ENCODE assay signal across 1 cellular context in genomic region chr3:45003406-45003805, GRCh38.
TF ChIP-seq lines count a peak whose summit lies in the region.

No MANE protein-coding gene starts in this region.

TF ChIP-seq in WTC11, 78 proteins besides CTCF, POLR2A, EP300 and RAD21:
- no peak for TF ChIP-seq PRDM15 (CRISPR knock-in tag; IDR thresholded peaks at IDR 0.05)
- TF ChIP-seq NR2C2 (CRISPR knock-in tag; IDR thresholded peaks at IDR 0.05), result no peak
- TF ChIP-seq ZSCAN18 (CRISPR knock-in tag; IDR thresholded peaks at IDR 0.05), result no peak
- TF ChIP-seq E2F5 (CRISPR knock-in tag; IDR thresholded peaks at IDR 0.05), result no peak
- TF ChIP-seq KAT7 (CRISPR knock-in tag; IDR thresholded peaks at IDR 0.05; ENCODE audit: borderline replicate concordance), result no peak
- TF ChIP-seq ZNF138 (CRISPR knock-in tag; conservative IDR thresholded peaks at IDR 0.05), result no peak
- TF ChIP-seq SMAD3 (CRISPR knock-in tag; IDR thresholded peaks at IDR 0.05; ENCODE audit: borderline replicate concordance), result no peak
- TF ChIP-seq TEAD4 (CRISPR knock-in tag; IDR thresholded peaks at IDR 0.05), result no peak
- TF ChIP-seq ZNF532 (CRISPR knock-in tag; IDR thresholded peaks at IDR 0.05; ENCODE audit: borderline replicate concordance), result no peak
- no peak for TF ChIP-seq SOX15 (CRISPR knock-in tag; IDR thresholded peaks at IDR 0.05)
- no peak for TF ChIP-seq NFE2L1 (CRISPR knock-in tag; IDR thresholded peaks at IDR 0.05)
- no peak for TF ChIP-seq GRHL2 (CRISPR knock-in tag; IDR thresholded peaks at IDR 0.05; ENCODE audit: insufficient replicate concordance, severe bottlenecking)
- no peak for TF ChIP-seq MLX (CRISPR knock-in tag; IDR thresholded peaks at IDR 0.05)
- TF ChIP-seq ZNF281 (CRISPR knock-in tag; IDR thresholded peaks at IDR 0.05), result no peak
